ENCODE assay signal across 15 cellular contexts in the genomic region with DNA sequence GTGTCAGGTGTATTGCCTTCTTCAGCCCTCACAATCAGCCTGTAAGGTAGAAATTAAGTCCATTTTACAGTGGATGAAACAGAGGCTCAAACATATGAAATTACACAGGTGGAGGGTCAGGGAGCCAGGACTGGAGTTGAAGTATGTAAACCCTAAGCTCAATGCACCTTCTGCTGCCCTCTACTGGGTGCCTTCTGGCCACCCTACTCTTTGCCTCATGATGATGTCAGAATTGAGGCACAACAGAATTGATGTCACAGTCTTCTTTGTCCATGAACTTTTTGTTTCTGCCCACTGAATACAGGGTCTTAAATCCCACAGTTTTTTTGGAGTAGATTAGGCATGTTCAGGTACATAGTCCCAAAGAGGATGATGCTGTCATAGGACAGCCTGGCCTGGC.
DNase-seq lines count a peak whose midpoint lies in the region; ATAC-seq and TF ChIP-seq lines count a peak whose summit lies in the region.
"Had no signal": no experiment of that assay in that cellular context is flagged by ENCODE, and none has a peak within 500 bp of the region (broad histone marks: within the 10 kb centered on the region; RNA-seq: fewer than 3 reads in every experiment).

No MANE protein-coding gene starts in this region.

- CTCF ChIA-PET in Caco-2 (lab: Charles Lee) = interaction anchor here (0.9 to 2.1 kb wide), 5 partner anchors 62 to 657 kb away, joined by 3 to 7 read pairs (median 4); no protein-coding TSS in a partner anchor

- no peaks in the 10 kb centered on the region for H3K79me2 ChIP-seq in OCI-LY1 (ENCODE audit: insufficient read depth, low read length)
- H3K79me2 ChIP-seq in hepatocyte = no peaks in the 10 kb centered on the region
- no peaks in the 10 kb centered on the region for H3K79me2 ChIP-seq in GM23248 (ENCODE audit: insufficient read depth)

- intact Hi-C loops in Caco-2 (cut with micrococcal nuclease; ENCODE audit: unreplicated experiment) = loop anchor here (1.0 to 10.0 kb wide), 2 partner anchors 63 to 284 kb away; no protein-coding TSS in a partner anchor

- H3K27me3 Mint-ChIP-seq in Caco-2 (ENCODE audit: insufficient read depth, unreplicated experiment) = peaks cover 2% of the 10 kb centered on the region
- H3K27me3 Mint-ChIP-seq: CD4-positive, CD25-positive, alpha-beta regulatory T cell had no signal

- no peak overlapping the region for H3K4me3 ChIP-seq in Caco-2 (ENCODE audit: low read depth, low read length)
- no peak overlapping the region for H3K4me3 ChIP-seq in OCI-LY1 (ENCODE audit: low read depth, low read length, poor library complexity, severe bottlenecking)
- no peak overlapping the region for H3K4me3 ChIP-seq in hepatocyte
- no peak overlapping the region for H3K4me3 ChIP-seq in GM23248
- H3K4me3 ChIP-seq: cardiac muscle cell, tibial nerve had no signal

- no peak overlapping the region for H3K4me2 ChIP-seq in OCI-LY1 (ENCODE audit: low read length)
- no peak overlapping the region for H3K4me2 ChIP-seq in hepatocyte
- H3K4me2 ChIP-seq in GM23248 (ENCODE audit: unreplicated experiment) = no peak overlapping the region

- ATAC-seq in GM18873 (IDR thresholded peaks at IDR 0.05; ENCODE audit: low FRiP score, unreplicated experiment) = no peak
- ATAC-seq in GM21526 (IDR thresholded peaks at IDR 0.05; ENCODE audit: low FRiP score, unreplicated experiment) = no peak

- no TSS peak for BruUV-seq in Caco-2 (replicated peaks; lab: Mats Ljungman, UMichigan)

- no peaks in the 10 kb centered on the region for H3K36me3 Mint-ChIP-seq in Caco-2 (ENCODE audit: insufficient read depth, unreplicated experiment)
- H3K36me3 Mint-ChIP-seq: CD4-positive, CD25-positive, alpha-beta regulatory T cell had no signal

- H3K27me3 ChIP-seq in Caco-2 (replicated peaks; ENCODE audit: control insufficient read depth, insufficient read depth, low read length) (0 out of 2 replicates have a peak, but pooled peaks cover 1% of the 10 kb centered on the region), OCI-LY1 (ENCODE audit: insufficient read depth, low read length) (no peaks in the 10 kb centered on the region), hepatocyte (no peaks in the 10 kb centered on the region), GM23248 (replicated peaks; ENCODE audit: insufficient read depth) (no peaks in the 10 kb centered on the region)
- H3K27me3 ChIP-seq: cardiac muscle cell, tibial nerve had no signal

- DNase-seq in Caco-2 = peak in 1 of 2 experiments; percentile 34
- no peak for DNase-seq in hepatocyte (ENCODE audit: low spot score)
- DNase-seq in NCI-H345 treated with DMSO at 0.1 percent for 48 hours (lab: John Stamatoyannopoulos, UW; ENCODE audit: unreplicated experiment) = no peak
- DNase-seq in GM23248 = no peak
- DNase-seq: activated naive CD4-positive, alpha-beta T cell; CD4-positive, CD25-positive, alpha-beta regulatory T cell; hippocampal formation; NCI-H1436 had no signal

- no peaks in the 10 kb centered on the region for H3K4me1 ChIP-seq in Caco-2
- no peaks in the 10 kb centered on the region for H3K4me1 ChIP-seq in OCI-LY1 (ENCODE audit: insufficient read depth, low read length, severe bottlenecking)
- no peaks in the 10 kb centered on the region for H3K4me1 ChIP-seq in hepatocyte (ENCODE audit: insufficient read depth)
- H3K4me1 ChIP-seq in GM23248 (ENCODE audit: insufficient read depth) = no peaks in the 10 kb centered on the region
- H3K4me1 ChIP-seq: tibial nerve had no signal

- no peak overlapping the region for H3K27ac Mint-ChIP-seq in Caco-2 (ENCODE audit: unreplicated experiment)
- H3K27ac Mint-ChIP-seq: CD4-positive, CD25-positive, alpha-beta regulatory T cell; T-helper 2 cell treated with Interferon-gamma antibody and Interleukin-4, amounts not matched to agents 5 μg/mL and 100 μg/mL, for 36 hours had no signal

- H4K20me1 ChIP-seq in OCI-LY1 (ENCODE audit: insufficient read depth, low read length) = no peaks in the 10 kb centered on the region
- no peaks in the 10 kb centered on the region for H4K20me1 ChIP-seq in hepatocyte (ENCODE audit: insufficient read depth, poor library complexity, severe bottlenecking)
- H4K20me1 ChIP-seq in GM23248 (ENCODE audit: insufficient read depth) = no peaks in the 10 kb centered on the region

- no peak overlapping the region for H3K9ac ChIP-seq in OCI-LY1 (ENCODE audit: low read length)
- no peak overlapping the region for H3K9ac ChIP-seq in GM23248

- H3F3A ChIP-seq in OCI-LY1 (ENCODE audit: insufficient read depth, low read length) (no peaks in the 10 kb centered on the region), GM23248 (ENCODE audit: insufficient read depth) (no peaks in the 10 kb centered on the region)

- no peaks in the 10 kb centered on the region for H3K9me2 ChIP-seq in OCI-LY1 (ENCODE audit: low read depth, low read length)
- H3K9me2 ChIP-seq in hepatocyte (replicated peaks; ENCODE audit: insufficient read depth) = no peaks in the 10 kb centered on the region
- H3K9me2 ChIP-seq in GM23248 (ENCODE audit: insufficient read depth) = no peaks in the 10 kb centered on the region

- H3K27ac ChIP-seq in OCI-LY1 (ENCODE audit: low read depth, low read length, poor library complexity, severe bottlenecking) (no peak overlapping the region), hepatocyte (no peak overlapping the region), GM23248 (no peak overlapping the region)
- H3K27ac ChIP-seq: cardiac muscle cell, tibial nerve had no signal

- H3K4me1 Mint-ChIP-seq in Caco-2 (ENCODE audit: low read depth, unreplicated experiment) = no peaks in the 10 kb centered on the region
- H3K4me1 Mint-ChIP-seq: CD4-positive, CD25-positive, alpha-beta regulatory T cell had no signal

- POLR2A ChIA-PET in Caco-2 (lab: Charles Lee) = no interaction called here

- peak; percentile 55 to 69 for TF ChIP-seq CTCF in Caco-2 (IDR thresholded peaks at IDR 0.05; ENCODE audit: insufficient read depth in 1 of 2, low read depth in 1 of 2, low read length in 1 of 2, severe bottlenecking in 1 of 2, unreplicated experiment in 1 of 2)
- TF ChIP-seq CTCF in GM12872 (IDR thresholded peaks at IDR 0.05; ENCODE audit: insufficient read depth, low read depth, low read length) = peak; percentile 63
- peak; percentile 48 for TF ChIP-seq CTCF in OCI-LY1 (IDR thresholded peaks at IDR 0.05; ENCODE audit: low read length)
- TF ChIP-seq CTCF in hepatocyte (IDR thresholded peaks at IDR 0.05; ENCODE audit: poor library complexity) = peak; percentile 27

- H3K36me3 ChIP-seq in Caco-2 (ENCODE audit: control insufficient read depth, insufficient read depth, low read length) (no peaks in the 10 kb centered on the region), OCI-LY1 (ENCODE audit: insufficient read depth, low read length) (no peaks in the 10 kb centered on the region), hepatocyte (replicated peaks; ENCODE audit: insufficient read depth, low read depth) (no peaks in the 10 kb centered on the region), GM23248 (ENCODE audit: low read depth) (no peaks in the 10 kb centered on the region)
- H3K36me3 ChIP-seq: cardiac muscle cell, tibial nerve had no signal

- H3K9me3 ChIP-seq in Caco-2 (no peaks in the 10 kb centered on the region), OCI-LY1 (ENCODE audit: low read length) (no peaks in the 10 kb centered on the region), hepatocyte (ENCODE audit: low read depth) (no peaks in the 10 kb centered on the region), GM23248 (ENCODE audit: low read depth) (no peaks in the 10 kb centered on the region)

- H3K9me3 Mint-ChIP-seq in Caco-2 (ENCODE audit: unreplicated experiment) = no peaks in the 10 kb centered on the region
- H3K9me3 Mint-ChIP-seq: T-helper 2 cell treated with Interferon-gamma antibody and Interleukin-4, amounts not matched to agents 5 μg/mL and 100 μg/mL, for 36 hours had no signal

- in situ Hi-C loops in GM23248 (cut with MboI) = no loop called here

- no peak overlapping the region for H3K4me3 Mint-ChIP-seq in Caco-2 (ENCODE audit: unreplicated experiment)
- H3K4me3 Mint-ChIP-seq: CD4-positive, CD25-positive, alpha-beta regulatory T cell; T-helper 2 cell treated with Interferon-gamma antibody and Interleukin-4, amounts not matched to agents 5 μg/mL and 100 μg/mL, for 36 hours had no signal

- no peak overlapping the region for H2AFZ ChIP-seq in OCI-LY1 (ENCODE audit: low read length)
- H2AFZ ChIP-seq in hepatocyte = no peak overlapping the region
- no peak overlapping the region for H2AFZ ChIP-seq in GM23248
